29 cellular contexts compared by ENCODE assay signal in the genomic region with DNA sequence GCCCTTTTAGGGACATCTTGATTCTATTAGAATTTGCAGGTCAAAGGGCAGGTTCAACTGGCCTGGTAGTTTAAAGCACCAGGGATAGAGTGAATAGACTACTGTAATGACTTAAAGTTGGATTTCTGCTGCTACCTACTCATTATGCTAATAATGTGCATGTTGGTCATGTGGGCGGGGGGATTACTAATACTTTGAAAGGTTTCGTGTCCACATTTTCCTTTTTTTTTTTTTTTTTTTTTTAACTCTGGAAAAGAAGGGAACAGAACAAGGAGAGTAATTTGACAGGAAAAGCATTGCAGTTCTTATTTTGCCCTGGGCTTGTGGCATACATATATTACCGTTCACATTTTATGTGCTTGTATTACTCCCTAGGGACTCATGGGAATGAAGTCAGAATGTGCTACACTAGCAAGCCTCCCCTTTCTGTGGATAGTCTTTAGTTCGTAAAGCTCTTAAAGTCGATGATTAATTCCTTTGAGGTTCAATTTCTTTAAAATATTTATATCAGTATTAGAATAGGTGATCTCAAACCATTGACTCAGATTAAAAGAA.
A peak's percentile ranks its signal among the peaks of the same experiment; 100 is the strongest.
DNase-seq lines count a peak whose midpoint lies in the region; ATAC-seq and TF ChIP-seq lines count a peak whose summit lies in the region.
"Had no signal": no experiment of that assay in that cellular context is flagged by ENCODE, and none has a peak within 500 bp of the region (broad histone marks: within the 10 kb centered on the region; RNA-seq: fewer than 3 reads in every experiment).

No MANE protein-coding gene starts in this region.

- H3K27ac Mint-ChIP-seq in type B pancreatic cell (peak overlapping the region; percentile 42), Caco-2 (ENCODE audit: unreplicated experiment) (no peak overlapping the region)
- H3K27ac Mint-ChIP-seq: activated CD4-positive, alpha-beta T cell treated with anti-CD3 and anti-CD28 coated beads, Interleukin-2, amount 10 ng/mL, durations not matched to agents 24 days and 14 days; activated naive CD4-positive, alpha-beta T cell treated with anti-CD3 and anti-CD28 coated beads, Interleukin-2, amount 10 ng/mL, durations not matched to agents 7 days and 5 days; activated T-cell treated with anti-CD3 and anti-CD28 coated beads, Interleukin-2, amount 50 U/mL, for 72 hours; CD4-positive, alpha-beta memory T cell had no signal

- H3K27ac ChIP-seq in cardiac muscle cell (peak overlapping the region; percentile 98), heart left ventricle (peak overlapping the region in 3 of 12 donors; percentile 17 to 61 (median 60)), mesodermal cell (ENCODE audit: low read depth, low read length, severe bottlenecking) (peak overlapping the region; percentile 65)
- H3K27ac ChIP-seq: breast epithelium, colonic mucosa, stomach, tibial artery had no signal

- no peaks in the 10 kb centered on the region for H3K27me3 Mint-ChIP-seq in type B pancreatic cell
- H3K27me3 Mint-ChIP-seq in Caco-2 (ENCODE audit: insufficient read depth, unreplicated experiment): no peaks in the 10 kb centered on the region
- H3K27me3 Mint-ChIP-seq: activated CD4-positive, alpha-beta T cell treated with anti-CD3 and anti-CD28 coated beads, Interleukin-2, amount 10 ng/mL, durations not matched to agents 24 days and 14 days; activated naive CD4-positive, alpha-beta T cell treated with anti-CD3 and anti-CD28 coated beads, Interleukin-2, amount 10 ng/mL, durations not matched to agents 7 days and 5 days; CD4-positive, alpha-beta memory T cell had no signal

- H3K36me3 ChIP-seq in cardiac muscle cell: no peaks in the 10 kb centered on the region
- H3K36me3 ChIP-seq in heart left ventricle: peaks cover 0 to 12% (median 0%) of the 10 kb centered on the region in 9 donors
- H3K36me3 ChIP-seq in mesodermal cell (ENCODE audit: control insufficient read depth, insufficient read depth, low read length): no peaks in the 10 kb centered on the region
- no peaks in the 10 kb centered on the region for H3K36me3 ChIP-seq in Caco-2 (ENCODE audit: control insufficient read depth, insufficient read depth, low read length)
- H3K36me3 ChIP-seq: breast epithelium, colonic mucosa had no signal

- H3K9me3 ChIP-seq in cardiac muscle cell (ENCODE audit: low read depth) (no peaks in the 10 kb centered on the region), heart left ventricle (no peaks in the 10 kb centered on the region), mesodermal cell (ENCODE audit: control insufficient read depth, low read length) (no peaks in the 10 kb centered on the region), Caco-2 (no peaks in the 10 kb centered on the region)
- H3K9me3 ChIP-seq: breast epithelium, colonic mucosa, heart right ventricle, stomach, tibial artery had no signal

- DNase-seq in cardiac muscle cell (ENCODE audit: low read depth in 1 of 2, low spot score in 1 of 2) (peak in 1 of 2 donors; percentile 6), heart left ventricle (no peak), SW480 (ENCODE audit: low spot score) (peak; percentile 62), type B pancreatic cell (ENCODE audit: extremely low spot score, unreplicated experiment) (no peak), NCI-H146 treated with DMSO at 0.1 percent for 48 hours (lab: John Stamatoyannopoulos, UW; ENCODE audit: unreplicated experiment) (no peak), activated T-cell treated with anti-CD3 and anti-CD28 coated beads for 4 hours (no peak), Caco-2 (no peak)
- DNase-seq: activated CD4-positive, alpha-beta T cell treated with anti-CD3 and anti-CD28 coated beads, Interleukin-2, amount 10 ng/mL, durations not matched to agents 24 days and 14 days; activated naive CD4-positive, alpha-beta T cell treated with anti-CD3 and anti-CD28 coated beads, Interleukin-2, amount 10 ng/mL, durations not matched to agents 7 days and 5 days; activated T-cell treated with anti-CD3 and anti-CD28 coated beads, Interleukin-2, amount 50 U/mL, for 72 hours; CD4-positive, alpha-beta memory T cell; colonic mucosa; DMS53; effector CD8-positive, alpha-beta T cell; erythroblast; foreskin fibroblast; heart right ventricle; IMR-90; kidney glomerular epithelial cell; NCI-H1092 treated with DMSO at 0.1 percent for 48 hours; NCI-H187 treated with DMSO at 0.1 percent for 48 hours; NCI-H226; NCI-H774; OCI-M1; stomach; T-helper 9 cell; tibial artery had no signal

- POLR2A ChIA-PET in Caco-2 (lab: Charles Lee): no interaction called here

- WGBS in heart left ventricle, 4 donors: 80 to 87% (median 84%) methylated on average over 5 of the region's 5 CpGs
- 100% methylated on average over 1 of the region's 5 CpGs; no CpG with 5 or more reads in 1 of the 2 experiments for WGBS in mesodermal cell (ENCODE audit: insufficient coverage in 2 of 2), 2 experiments

- intact Hi-C loops in heart left ventricle (cut with DNase I) (no loop called here), Caco-2 (cut with micrococcal nuclease; ENCODE audit: unreplicated experiment) (no loop called here)

- BruUV-seq in Caco-2 (replicated peaks; lab: Mats Ljungman, UMichigan): no TSS peak

- CTCF ChIA-PET in Caco-2 (lab: Charles Lee): no interaction called here

- no peaks in the 10 kb centered on the region for H3K9me3 Mint-ChIP-seq in type B pancreatic cell
- no peaks in the 10 kb centered on the region for H3K9me3 Mint-ChIP-seq in Caco-2 (ENCODE audit: unreplicated experiment)
- H3K9me3 Mint-ChIP-seq: activated CD4-positive, alpha-beta T cell treated with anti-CD3 and anti-CD28 coated beads, Interleukin-2, amount 10 ng/mL, durations not matched to agents 24 days and 14 days; activated naive CD4-positive, alpha-beta T cell treated with anti-CD3 and anti-CD28 coated beads, Interleukin-2, amount 10 ng/mL, durations not matched to agents 7 days and 5 days; CD4-positive, alpha-beta memory T cell had no signal

- H3K4me3 Mint-ChIP-seq in type B pancreatic cell (peak overlapping the region; percentile 39), Caco-2 (ENCODE audit: unreplicated experiment) (no peak overlapping the region)
- H3K4me3 Mint-ChIP-seq: activated CD4-positive, alpha-beta T cell treated with anti-CD3 and anti-CD28 coated beads, Interleukin-2, amount 10 ng/mL, durations not matched to agents 24 days and 14 days; activated naive CD4-positive, alpha-beta T cell treated with anti-CD3 and anti-CD28 coated beads, Interleukin-2, amount 10 ng/mL, durations not matched to agents 7 days and 5 days; activated T-cell treated with anti-CD3 and anti-CD28 coated beads, Interleukin-2, amount 50 U/mL, for 72 hours; CD4-positive, alpha-beta memory T cell had no signal

- H3K27me3 ChIP-seq in cardiac muscle cell (no peaks in the 10 kb centered on the region), heart left ventricle (no peaks in the 10 kb centered on the region), Caco-2 (replicated peaks; ENCODE audit: control insufficient read depth, insufficient read depth, low read length) (no peaks in the 10 kb centered on the region)
- H3K27me3 ChIP-seq: breast epithelium, colonic mucosa, heart right ventricle, stomach, tibial artery had no signal

- H3K4me1 ChIP-seq in cardiac muscle cell (ENCODE audit: low read depth) (peaks cover 70% of the 10 kb centered on the region), heart left ventricle (peaks cover 0 to 36% (median 9%) of the 10 kb centered on the region in 12 donors), mesodermal cell (ENCODE audit: control insufficient read depth, insufficient read depth, low read length, poor library complexity, severe bottlenecking) (peaks cover 6% of the 10 kb centered on the region), Caco-2 (peaks cover 9% of the 10 kb centered on the region; the same call in 1 of the 2 replicates)
- H3K4me1 ChIP-seq: breast epithelium, colonic mucosa, stomach, tibial artery had no signal

- TF ChIP-seq CTCF in cardiac muscle cell (IDR thresholded peaks at IDR 0.05; ENCODE audit: low read depth, low read length) (no peak), heart left ventricle (IDR thresholded peaks at IDR 0.05) (no peak), type B pancreatic cell (conservative IDR thresholded peaks at IDR 0.05) (no peak), Caco-2 (IDR thresholded peaks at IDR 0.05; ENCODE audit: insufficient read depth in 1 of 2, low read depth in 1 of 2, low read length in 1 of 2, severe bottlenecking in 1 of 2, unreplicated experiment in 1 of 2) (no peak)

- no peak for TF ChIP-seq POLR2A in heart left ventricle (IDR thresholded peaks at IDR 0.05)

- ATAC-seq in heart left ventricle: no peak
- ATAC-seq: activated T-cell treated with anti-CD3 and anti-CD28 coated beads, Interleukin-2, amount 50 U/mL, for 72 hours; heart right ventricle had no signal

- H3K4me1 Mint-ChIP-seq in type B pancreatic cell (ENCODE audit: unreplicated experiment) (peaks cover 20% of the 10 kb centered on the region), Caco-2 (ENCODE audit: low read depth, unreplicated experiment) (peaks cover 21% of the 10 kb centered on the region)
- H3K4me1 Mint-ChIP-seq: activated naive CD4-positive, alpha-beta T cell treated with anti-CD3 and anti-CD28 coated beads, Interleukin-2, amount 10 ng/mL, durations not matched to agents 7 days and 5 days; CD4-positive, alpha-beta memory T cell had no signal

- H3K36me3 Mint-ChIP-seq in type B pancreatic cell: peaks cover 24% of the 10 kb centered on the region
- H3K36me3 Mint-ChIP-seq in Caco-2 (ENCODE audit: insufficient read depth, unreplicated experiment): peaks cover 23% of the 10 kb centered on the region

- H3K4me3 ChIP-seq in cardiac muscle cell (no peak overlapping the region), heart left ventricle (no peak overlapping the region), mesodermal cell (ENCODE audit: extremely low read depth, insufficient read depth, low read length, poor library complexity, severe bottlenecking) (no peak overlapping the region), Caco-2 (ENCODE audit: low read depth, low read length) (no peak overlapping the region)
- H3K4me3 ChIP-seq: breast epithelium, colonic mucosa, heart right ventricle, stomach, tibial artery had no signal
